ENCODE assay signal across 23 cellular contexts in the genomic region with DNA sequence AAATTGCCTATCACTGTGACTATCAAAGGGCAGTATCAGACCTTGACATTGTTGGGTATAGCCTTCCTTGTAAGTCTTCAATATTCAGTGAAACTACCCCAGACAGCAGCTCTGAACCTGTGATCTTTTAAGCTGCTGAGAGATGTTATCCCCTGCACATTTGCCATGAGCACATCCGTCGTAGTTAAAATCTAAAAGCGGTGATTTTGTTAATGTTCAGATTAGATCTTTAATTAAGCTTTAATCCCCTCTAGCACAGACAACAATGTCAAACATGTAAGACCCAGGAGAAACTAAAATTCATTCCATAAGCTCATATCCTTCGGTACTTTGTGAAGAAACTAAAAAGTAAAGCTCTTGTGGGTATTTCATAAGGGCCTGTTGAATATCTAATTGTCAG.
DNase-seq lines count a peak whose midpoint lies in the region; ATAC-seq, FAIRE-seq and TF ChIP-seq lines count a peak whose summit lies in the region.
"Had no signal": no experiment of that assay in that cellular context is flagged by ENCODE, and none has a peak within 500 bp of the region (broad histone marks: within the 10 kb centered on the region; RNA-seq: fewer than 3 reads in every experiment).

No MANE protein-coding gene starts in this region.

- peak; percentile 21; the same call in 1 of the 3 replicates for ATAC-seq in GM12878
- ATAC-seq in activated CD4-positive, CD25-positive, alpha-beta regulatory T cell treated with anti-CD3 and anti-CD28 coated beads, Interleukin-2, amount 50 U/mL, for 24 hours, result no peak
- ATAC-seq: A549; CD8-positive, alpha-beta T cell had no signal

- intact Hi-C loops in GM12878 (cut with micrococcal nuclease; ENCODE audit: unreplicated experiment), result no loop called here

- DNase-seq in NCI-H82 (lab: John Stamatoyannopoulos, UW) (peak; percentile 2), NCI-H82 treated with DMSO at 0.1 percent for 48 hours (lab: John Stamatoyannopoulos, UW; ENCODE audit: unreplicated experiment) (no peak), GM12878 (ENCODE audit: low read depth, low spot score) (no peak), NCI-H1930 (lab: John Stamatoyannopoulos, UW) (no peak)
- DNase-seq: AML-193; Caco-2; Calu3; CD4-positive, alpha-beta T cell; CD8-positive, alpha-beta T cell; DMS 273 treated with DMSO at 0.1 percent for 48 hours; DMS153; DMS53; DMS79; DND-41; EL; GDM1 had no signal

- no peak for TF ChIP-seq CTCF in GM12878 (IDR thresholded peaks at IDR 0.05 in 2 of 3, conservative IDR thresholded peaks at IDR 0.05 in 1 of 3; ENCODE audit: control insufficient read depth in 2 of 3, extremely low read depth in 1 of 3, insufficient read depth in 1 of 3, low read depth in 3 of 3, low read length in 3 of 3)

- CTCF ChIA-PET in GM12878 (lab: Yijun Ruan, JAX), result interaction anchor here (1.0 to 1.3 kb wide), 3 partner anchors 10 to 49 kb away, joined by 3 to 4 read pairs (median 4); no protein-coding TSS in a partner anchor

- POLR2A ChIA-PET in GM12878 (lab: Charles Lee), result interaction anchor here (0.5 to 1.1 kb wide), 4 partner anchors 9 to 37 kb away, joined by 3 to 4 read pairs (median 3); no protein-coding TSS in a partner anchor

- H3K9me3 ChIP-seq in GM12878 (replicated peaks; ENCODE audit: control insufficient read depth, insufficient read depth, low read length), result no peaks in the 10 kb centered on the region
- H3K9me3 ChIP-seq: A549; BLaER1 treated with 17β-estradiol and CSF1 and Interleukin-3, amounts not matched to agents 10 nM and 100 nM; Caco-2 had no signal

- no peak overlapping the region for H2AFZ ChIP-seq in GM12878 (ENCODE audit: control insufficient read depth, low read depth, low read length)

- no peaks in the 10 kb centered on the region for H3K4me1 ChIP-seq in GM12878 (ENCODE audit: control insufficient read depth, insufficient read depth, low read length)
- H3K4me1 ChIP-seq: A549; BLaER1 treated with 17β-estradiol and CSF1 and Interleukin-3, amounts not matched to agents 10 nM and 100 nM; Caco-2 had no signal

- SMC1A ChIA-PET in GM12878 (lab: Charles Lee; ENCODE audit: uncharacterized antibody, unreplicated experiment), result interaction anchor here (0.8 to 1.9 kb wide), 9 partner anchors 9 to 55 kb away, joined by 3 to 8 read pairs (median 4); no protein-coding TSS in a partner anchor

- H4K20me1 ChIP-seq in GM12878 (ENCODE audit: control insufficient read depth, insufficient read depth), result no peaks in the 10 kb centered on the region
- H4K20me1 ChIP-seq: BLaER1 treated with 17β-estradiol and CSF1 and Interleukin-3, amounts not matched to agents 10 nM and 100 nM had no signal

- H3K4me2 ChIP-seq in GM12878 (ENCODE audit: control insufficient read depth, insufficient read depth), result no peak overlapping the region
- H3K4me2 ChIP-seq: A549; BLaER1 treated with 17β-estradiol and CSF1 and Interleukin-3, amounts not matched to agents 10 nM and 100 nM had no signal

- no peaks in the 10 kb centered on the region for H3K27me3 ChIP-seq in GM12878 (replicated peaks in 1 of 2; ENCODE audit: control insufficient read depth in 2 of 2, insufficient read depth in 2 of 2, low read length in 1 of 2)
- H3K27me3 ChIP-seq: BLaER1 treated with 17β-estradiol and CSF1 and Interleukin-3, amounts not matched to agents 10 nM and 100 nM had no signal

- H3K79me2 ChIP-seq in GM12878 (ENCODE audit: control insufficient read depth, insufficient read depth, low read length), result no peaks in the 10 kb centered on the region

- BruUV-seq in GM12878 (replicated peaks; lab: Mats Ljungman, UMichigan), result no TSS peak

- RAD21 ChIA-PET in GM12878 (lab: Charles Lee; ENCODE audit: unreplicated experiment), result interaction anchor here (0.9 to 2.1 kb wide), 9 partner anchors 9 to 52 kb away, joined by 3 to 16 read pairs (median 4); no protein-coding TSS in a partner anchor

- no peak for TF ChIP-seq RAD21 in GM12878 (IDR thresholded peaks at IDR 0.05; ENCODE audit: insufficient read depth, low read depth, low read length)

- no peak overlapping the region for H3K9ac ChIP-seq in GM12878 (ENCODE audit: control insufficient read depth, insufficient read depth, low read length)
- H3K9ac ChIP-seq: BLaER1 treated with 17β-estradiol and CSF1 and Interleukin-3, amounts not matched to agents 10 nM and 100 nM had no signal

- TF ChIP-seq POLR2A in GM12878 (IDR thresholded peaks at IDR 0.05; ENCODE audit: low read depth, low read length), result no peak

- no peak overlapping the region for H3K4me3 ChIP-seq in GM12878
- H3K4me3 ChIP-seq: A549; BLaER1 treated with 17β-estradiol and CSF1 and Interleukin-3, amounts not matched to agents 10 nM and 100 nM had no signal

- TF ChIP-seq EP300 in GM12878 (IDR thresholded peaks at IDR 0.05; ENCODE audit: borderline replicate concordance in 1 of 2, control insufficient read depth in 1 of 2, low read depth in 2 of 2, low read length in 2 of 2), result no peak

- H3K27ac ChIP-seq in GM12878 (ENCODE audit: control insufficient read depth, insufficient read depth), result no peak overlapping the region
- H3K27ac ChIP-seq: 22Rv1; A549; BLaER1 treated with 17β-estradiol and CSF1 and Interleukin-3, amounts not matched to agents 10 nM and 100 nM; C4-2B had no signal

- H3K36me3 ChIP-seq in GM12878 (ENCODE audit: control insufficient read depth in 2 of 2, insufficient read depth in 2 of 2, low read length in 1 of 2), result no peaks in the 10 kb centered on the region
- H3K36me3 ChIP-seq: BLaER1 treated with 17β-estradiol and CSF1 and Interleukin-3, amounts not matched to agents 10 nM and 100 nM had no signal

- FAIRE-seq in GM12878 (lab: Jason Lieb, UNC), result no peak
- FAIRE-seq: A549, GM12891, GM19239 had no signal

- in situ Hi-C loops in GM12878 (cut with MboI), result no loop called here

- WGBS in GM12878 (ENCODE audit: insufficient coverage, insufficient replicate concordance, low lambda C conversion rate, missing lambda C conversion rate), result 57% methylated on average over 4 of the region's 4 CpGs

TF ChIP-seq in GM12878, 131 proteins besides CTCF, POLR2A, EP300 and RAD21:
- TF ChIP-seq, protein P1, sequence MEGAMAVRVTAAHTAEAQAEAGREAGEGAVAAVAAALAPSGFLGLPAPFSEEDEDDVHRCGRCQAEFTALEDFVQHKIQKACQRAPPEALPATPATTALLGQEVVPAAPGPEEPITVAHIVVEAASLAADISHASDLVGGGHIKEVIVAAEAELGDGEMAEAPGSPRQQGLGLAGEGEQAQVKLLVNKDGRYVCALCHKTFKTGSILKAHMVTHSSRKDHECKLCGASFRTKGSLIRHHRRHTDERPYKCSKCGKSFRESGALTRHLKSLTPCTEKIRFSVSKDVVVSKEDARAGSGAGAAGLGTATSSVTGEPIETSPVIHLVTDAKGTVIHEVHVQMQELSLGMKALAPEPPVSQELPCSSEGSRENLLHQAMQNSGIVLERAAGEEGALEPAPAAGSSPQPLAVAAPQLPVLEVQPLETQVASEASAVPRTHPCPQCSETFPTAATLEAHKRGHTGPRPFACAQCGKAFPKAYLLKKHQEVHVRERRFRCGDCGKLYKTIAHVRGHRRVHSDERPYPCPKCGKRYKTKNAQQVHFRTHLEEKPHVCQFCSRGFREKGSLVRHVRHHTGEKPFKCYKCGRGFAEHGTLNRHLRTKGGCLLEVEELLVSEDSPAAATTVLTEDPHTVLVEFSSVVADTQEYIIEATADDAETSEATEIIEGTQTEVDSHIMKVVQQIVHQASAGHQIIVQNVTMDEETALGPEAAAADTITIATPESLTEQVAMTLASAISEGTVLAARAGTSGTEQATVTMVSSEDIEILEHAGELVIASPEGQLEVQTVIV (IDR thresholded peaks at IDR 0.05; ENCODE audit: borderline replicate concordance, partially characterized antibody), result no peak
- TF ChIP-seq NR2F1 (conservative IDR thresholded peaks at IDR 0.05), result no peak
- TF ChIP-seq POLR2AphosphoS5 (IDR thresholded peaks at IDR 0.05; ENCODE audit: low read length), result no peak
- TF ChIP-seq RFX5 (IDR thresholded peaks at IDR 0.05; ENCODE audit: low read depth, low read length), result no peak
- TF ChIP-seq LARP7 (IDR thresholded peaks at IDR 0.05), result no peak
